In the genomic region with DNA sequence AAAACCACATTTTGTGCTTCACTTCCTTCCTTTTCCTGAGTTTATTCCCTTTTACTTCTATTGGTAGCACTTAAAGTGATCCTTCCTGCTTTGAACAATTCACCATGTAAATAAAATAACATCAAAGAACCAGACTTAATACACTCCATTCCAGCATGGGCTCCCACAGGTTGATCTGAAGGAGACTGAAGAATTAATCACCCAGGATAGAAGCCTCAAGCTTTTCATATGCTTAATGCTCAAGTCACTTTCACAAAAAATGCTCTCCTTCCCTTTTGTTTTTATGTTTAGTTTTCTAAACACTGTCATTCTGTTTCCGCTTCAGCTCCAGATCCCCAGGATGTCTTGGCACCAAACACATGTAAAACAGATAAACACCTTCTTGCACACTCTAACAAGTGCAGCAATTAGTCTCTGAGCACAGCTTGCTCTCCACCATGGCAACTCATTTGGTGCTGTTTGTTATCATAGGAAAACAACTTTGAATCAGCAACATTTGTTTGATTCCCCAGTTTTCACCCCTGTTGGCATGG, we compare ENCODE assay signal across 1 cellular context.
TF ChIP-seq lines count a peak whose summit lies in the region.

No MANE protein-coding gene starts in this region.

TF ChIP-seq in H1, 55 proteins besides CTCF, POLR2A, EP300 and RAD21:
- TF ChIP-seq SUZ12 (IDR thresholded peaks at IDR 0.05; ENCODE audit: low read length): no peak
- TF ChIP-seq RBBP5 (IDR thresholded peaks at IDR 0.05; ENCODE audit: borderline replicate concordance, low read depth, low read length): no peak
- no peak for TF ChIP-seq YY1 (IDR thresholded peaks at IDR 0.05; ENCODE audit: low read depth, low read length)
- TF ChIP-seq TEAD4 (IDR thresholded peaks at IDR 0.05; ENCODE audit: low read depth, low read length): no peak
- no peak for TF ChIP-seq SAP30 (IDR thresholded peaks at IDR 0.05; ENCODE audit: insufficient read depth, insufficient replicate concordance, low read length)
- no peak for TF ChIP-seq JUN (IDR thresholded peaks at IDR 0.05; ENCODE audit: low read depth, low read length)
- TF ChIP-seq KDM5A (IDR thresholded peaks at IDR 0.05; ENCODE audit: low read length): no peak
- TF ChIP-seq MAFK (IDR thresholded peaks at IDR 0.05; ENCODE audit: low read depth, low read length): no peak
- no peak for TF ChIP-seq SIX5 (IDR thresholded peaks at IDR 0.05; ENCODE audit: low read depth, low read length)
- no peak for TF ChIP-seq BACH1 (IDR thresholded peaks at IDR 0.05; ENCODE audit: low read length)
- no peak for TF ChIP-seq CTBP2 (IDR thresholded peaks at IDR 0.05; ENCODE audit: borderline replicate concordance, insufficient read depth, insufficient read length, low read length)
- TF ChIP-seq SP2 (IDR thresholded peaks at IDR 0.05; ENCODE audit: low read length): no peak
- no peak for TF ChIP-seq ASH2L (IDR thresholded peaks at IDR 0.05; ENCODE audit: low read length)
- TF ChIP-seq, protein P1, sequence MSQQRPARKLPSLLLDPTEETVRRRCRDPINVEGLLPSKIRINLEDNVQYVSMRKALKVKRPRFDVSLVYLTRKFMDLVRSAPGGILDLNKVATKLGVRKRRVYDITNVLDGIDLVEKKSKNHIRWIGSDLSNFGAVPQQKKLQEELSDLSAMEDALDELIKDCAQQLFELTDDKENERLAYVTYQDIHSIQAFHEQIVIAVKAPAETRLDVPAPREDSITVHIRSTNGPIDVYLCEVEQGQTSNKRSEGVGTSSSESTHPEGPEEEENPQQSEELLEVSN (IDR thresholded peaks at IDR 0.05): no peak
- TF ChIP-seq PHF8 (conservative IDR thresholded peaks at IDR 0.05; ENCODE audit: low read depth, low read length): no peak
